26 cellular contexts compared by ENCODE assay signal in the genomic region with DNA sequence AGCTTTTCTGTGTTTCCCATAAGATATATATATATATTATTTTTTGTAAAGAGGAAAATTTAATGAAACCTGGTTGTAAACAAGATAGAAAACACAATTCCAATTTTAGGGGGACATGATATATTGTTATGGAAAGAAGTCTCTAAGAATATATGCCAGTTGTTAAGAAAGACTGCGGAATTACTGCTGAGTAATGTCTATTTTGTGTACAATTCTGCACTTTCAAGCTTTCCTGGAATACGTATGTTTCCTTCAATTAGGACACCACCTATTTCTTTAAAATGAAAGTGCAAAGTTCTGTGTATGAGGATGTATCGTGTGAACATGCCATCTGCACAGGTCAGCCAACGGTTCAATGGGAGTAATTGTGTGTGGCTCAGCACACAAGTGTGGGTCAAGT.
DNase-seq lines count a peak whose midpoint lies in the region; ATAC-seq, FAIRE-seq and TF ChIP-seq lines count a peak whose summit lies in the region.
"Had no signal": no experiment of that assay in that cellular context is flagged by ENCODE, and none has a peak within 500 bp of the region (broad histone marks: within the 10 kb centered on the region; RNA-seq: fewer than 3 reads in every experiment).

No MANE protein-coding gene starts in this region.

- H3K14ac ChIP-seq in trophoblast cell (ENCODE audit: low read length) = no peak overlapping the region

- 19% methylated on average over 4 of the region's 4 CpGs for WGBS in HepG2 (ENCODE audit: low lambda C conversion rate)
- WGBS in right lobe of liver (ENCODE audit: insufficient coverage, low coverage, low lambda C conversion rate, missing lambda C conversion rate) = 71% methylated on average over 4 of the region's 4 CpGs
- WGBS in K562 (ENCODE audit: insufficient coverage, low coverage, missing lambda C conversion rate) = 0% methylated on average over 4 of the region's 4 CpGs
- WGBS in trophoblast cell (ENCODE audit: extremely low coverage, insufficient coverage, insufficient read length) = no CpG with 5 or more reads among the region's 4 CpGs

- no peak overlapping the region for H3K4me2 ChIP-seq in HepG2 (ENCODE audit: low read depth, low read length)
- H3K4me2 ChIP-seq in K562 (ENCODE audit: insufficient read depth, low read length) = no peak overlapping the region
- no peak overlapping the region for H3K4me2 ChIP-seq in trophoblast cell (ENCODE audit: low read length)
- H3K4me2 ChIP-seq: BLaER1 had no signal

- H3K4me1 ChIP-seq in HepG2 (ENCODE audit: insufficient read depth, low read length) (no peaks in the 10 kb centered on the region), right lobe of liver (no peaks in the 10 kb centered on the region), K562 (replicated peaks in 1 of 2; ENCODE audit: control insufficient read depth in 2 of 2, insufficient read depth in 2 of 2, low read length in 2 of 2) (no peaks in the 10 kb centered on the region), trophoblast cell (ENCODE audit: control insufficient read depth in 1 of 2, insufficient read depth in 2 of 2, low read length in 2 of 2) (no peaks in the 10 kb centered on the region)
- H3K4me1 ChIP-seq: BE2C had no signal

- POLR2A ChIA-PET in HepG2 (lab: Yijun Ruan, JAX) = no interaction called here
- POLR2A ChIA-PET in K562 (lab: Yijun Ruan, JAX) = no interaction called here

- intact Hi-C loops in HepG2 (cut with micrococcal nuclease; ENCODE audit: unreplicated experiment) = no loop called here
- intact Hi-C loops in right lobe of liver (cut with DNase I) = no loop called here
- intact Hi-C loops in K562 (cut with micrococcal nuclease) = no loop called here

- no peak for ATAC-seq in HepG2
- ATAC-seq in right lobe of liver = no peak
- no peak for ATAC-seq in K562
- no peak for ATAC-seq in HG03175 (IDR thresholded peaks at IDR 0.05; ENCODE audit: unreplicated experiment)

- H4K12ac ChIP-seq in trophoblast cell (ENCODE audit: low read depth, low read length) = no peak overlapping the region

- H4K20me1 ChIP-seq in HepG2 (ENCODE audit: insufficient read depth, low read length) = no peaks in the 10 kb centered on the region
- H4K20me1 ChIP-seq in K562 (replicated peaks; ENCODE audit: control insufficient read depth, insufficient read depth, low read length) = no peaks in the 10 kb centered on the region
- H4K20me1 ChIP-seq: BLaER1 had no signal

- H2AFZ ChIP-seq in HepG2 (ENCODE audit: low read length) = no peak overlapping the region
- no peak overlapping the region for H2AFZ ChIP-seq in K562 (ENCODE audit: low read depth, low read length)
- no peak overlapping the region for H2AFZ ChIP-seq in trophoblast cell (ENCODE audit: insufficient read depth, low read length, poor library complexity)

- no peaks in the 10 kb centered on the region for H3K79me1 ChIP-seq in trophoblast cell (ENCODE audit: low read length)

- H3K18ac ChIP-seq in trophoblast cell (ENCODE audit: low read length) = no peak overlapping the region

- no peak for TF ChIP-seq POLR2A in HepG2 (IDR thresholded peaks at IDR 0.05; ENCODE audit: insufficient read depth in 1 of 2, low read depth in 2 of 2, low read length in 2 of 2)
- no peak for TF ChIP-seq POLR2A in right lobe of liver (IDR thresholded peaks at IDR 0.05)
- TF ChIP-seq POLR2A in K562 (conservative IDR thresholded peaks at IDR 0.05) = no peak

- CTCF ChIA-PET in HepG2 (lab: Yijun Ruan, JAX; ENCODE audit: low intra/inter-chr PET ratio, low total read pairs) (no interaction called here), K562 (lab: Yijun Ruan, JAX; ENCODE audit: low intra/inter-chr PET ratio) (no interaction called here)

- no peak overlapping the region for H2AK5ac ChIP-seq in trophoblast cell (ENCODE audit: low read length)

- H3K9me1 ChIP-seq in K562 (ENCODE audit: control insufficient read depth, insufficient read depth, low read length) = no peaks in the 10 kb centered on the region

- in situ Hi-C loops in HepG2 (cut with HindIII; ENCODE audit: extremely low pct_ligation_motif_present, low pct_unique_long_range_greater_than_20kb) = no loop called here
- in situ Hi-C loops in K562 (cut with MboI) = no loop called here

- H4K8ac ChIP-seq in trophoblast cell (ENCODE audit: low read depth, low read length) = no peak overlapping the region

- H4K91ac ChIP-seq in trophoblast cell (ENCODE audit: low read depth, low read length) = no peak overlapping the region

- H2BK5ac ChIP-seq in trophoblast cell (ENCODE audit: low read depth, low read length, poor library complexity) = no peak overlapping the region

- FAIRE-seq in HepG2 (lab: Jason Lieb, UNC) = no peak
- no peak for FAIRE-seq in K562 (lab: Jason Lieb, UNC)
- FAIRE-seq: G401.6, GM12891, GM19239 had no signal

- H3K27ac ChIP-seq in HepG2 (ENCODE audit: extremely low read length, insufficient read depth, low read length) (no peak overlapping the region), right lobe of liver (no peak overlapping the region), K562 (ENCODE audit: extremely low read depth, low read depth, low read length) (no peak overlapping the region), trophoblast cell (ENCODE audit: low read depth, low read length) (no peak overlapping the region)
- H3K27ac ChIP-seq: 22Rv1, BLaER1 had no signal

- no peak overlapping the region for H3K23ac ChIP-seq in trophoblast cell (ENCODE audit: low read length)

- H3K27me3 ChIP-seq in HepG2 (ENCODE audit: control insufficient read depth in 1 of 2, insufficient read depth in 2 of 2, low read length in 2 of 2) = peaks cover 6 to 30% of the 10 kb centered on the region in 2 experiments; a peak in 3 of 5 replicates
- no peaks in the 10 kb centered on the region for H3K27me3 ChIP-seq in right lobe of liver
- H3K27me3 ChIP-seq in K562 (ENCODE audit: control insufficient read depth in 2 of 2, insufficient read depth in 2 of 2, low read length in 2 of 2) = peaks cover 0 to 13% of the 10 kb centered on the region in 2 experiments; a peak in 1 of 5 replicates
- no peaks in the 10 kb centered on the region for H3K27me3 ChIP-seq in trophoblast cell (ENCODE audit: insufficient read depth, low read length)
- H3K27me3 ChIP-seq: BE2C, BLaER1 had no signal

- TF ChIP-seq CTCF in HepG2 (CRISPR knock-in tag; IDR thresholded peaks at IDR 0.05) = no peak
- no peak for TF ChIP-seq CTCF in right lobe of liver (IDR thresholded peaks at IDR 0.05)
- TF ChIP-seq CTCF in K562 (IDR thresholded peaks at IDR 0.05 in 2 of 3, conservative IDR thresholded peaks at IDR 0.05 in 1 of 3; ENCODE audit: insufficient read depth in 2 of 3, low read depth in 1 of 3, low read length in 3 of 3) = no peak

- H2BK12ac ChIP-seq in trophoblast cell (ENCODE audit: low read length) = no peak overlapping the region

- H3K79me2 ChIP-seq in HepG2 (ENCODE audit: insufficient read depth, low read length) (no peaks in the 10 kb centered on the region), K562 (ENCODE audit: control insufficient read depth, insufficient read depth, low read length) (no peaks in the 10 kb centered on the region), trophoblast cell (ENCODE audit: control insufficient read depth, insufficient read depth, low read length, poor library complexity) (no peaks in the 10 kb centered on the region)

- no peak overlapping the region for H2BK120ac ChIP-seq in trophoblast cell (ENCODE audit: insufficient read depth, low read length, poor library complexity)

- H3K4me3 ChIP-seq in HepG2 (replicated peaks in 1 of 3; ENCODE audit: insufficient read depth in 1 of 3, low read depth in 2 of 3, low read length in 3 of 3) = no peak overlapping the region
- H3K4me3 ChIP-seq in right lobe of liver = no peak overlapping the region
- H3K4me3 ChIP-seq in K562 = no peak overlapping the region
- no peak overlapping the region for H3K4me3 ChIP-seq in trophoblast cell (ENCODE audit: low read depth, low read length)
- H3K4me3 ChIP-seq: BLaER1 had no signal

- TF ChIP-seq EP300 in HepG2 (IDR thresholded peaks at IDR 0.05; ENCODE audit: low read depth in 2 of 2, low read length in 2 of 2) (no peak), HepG2 (CRISPR knock-in tag; IDR thresholded peaks at IDR 0.05; ENCODE audit: borderline replicate concordance) (no peak), K562 (IDR thresholded peaks at IDR 0.05; ENCODE audit: low read length) (no peak)

- DNase-seq in HepG2 (ENCODE audit: low spot score) (no peak), right lobe of liver (no peak), NCI-H69 (lab: John Stamatoyannopoulos, UW) (peak; percentile 16), K562 (ENCODE audit: extremely low read depth in 1 of 4, low spot score in 3 of 4) (no peak), trophoblast cell (no peak)
- DNase-seq in activated CD8-positive, alpha-beta memory T cell treated with anti-CD3 and anti-CD28 coated beads for 24 hours = no peak
- DNase-seq: ACHN; BE2C; C1 segment of cervical spinal cord; CD4-positive, alpha-beta memory T cell; CD4-positive, CD25-positive, alpha-beta regulatory T cell; CD8-positive, alpha-beta memory T cell; COR-L47; DMS 273 treated with DMSO at 0.1 percent for 48 hours; DMS153; DMS53; DMS79; DND-41; EL; GF-D8 had no signal

- BruUV-seq in HepG2 (replicated peaks; lab: Mats Ljungman, UMichigan) (no TSS peak), K562 (replicated peaks; lab: Mats Ljungman, UMichigan) (no TSS peak)

- H3K9me3 ChIP-seq in HepG2 (ENCODE audit: low read length) (no peaks in the 10 kb centered on the region), right lobe of liver (no peaks in the 10 kb centered on the region), K562 (replicated peaks; ENCODE audit: control insufficient read depth, insufficient read depth, low read depth, low read length) (no peaks in the 10 kb centered on the region), trophoblast cell (ENCODE audit: insufficient read depth, low read depth, low read length) (no peaks in the 10 kb centered on the region)
- H3K9me3 ChIP-seq: BE2C, BLaER1 had no signal

- TF ChIP-seq RAD21 in HepG2 (CRISPR knock-in tag; IDR thresholded peaks at IDR 0.05) (no peak), K562 (CRISPR knock-in tag; conservative IDR thresholded peaks at IDR 0.05 in 1 of 2, IDR thresholded peaks at IDR 0.05 in 1 of 2) (no peak)

- H3K9ac ChIP-seq in HepG2 (ENCODE audit: insufficient read depth, low read depth, low read length) (no peak overlapping the region), K562 (ENCODE audit: insufficient read depth in 1 of 2, low read depth in 2 of 2, low read length in 2 of 2) (no peak overlapping the region), trophoblast cell (ENCODE audit: low read length) (no peak overlapping the region)
- H3K9ac ChIP-seq: BLaER1 had no signal

- no peaks in the 10 kb centered on the region for H3K36me3 ChIP-seq in HepG2 (replicated peaks in 1 of 2; ENCODE audit: control insufficient read depth in 1 of 2, insufficient read depth in 2 of 2, low read length in 2 of 2)
- H3K36me3 ChIP-seq in right lobe of liver = no peaks in the 10 kb centered on the region
- no peaks in the 10 kb centered on the region for H3K36me3 ChIP-seq in K562 (ENCODE audit: control insufficient read depth, insufficient read depth, low read length)
- H3K36me3 ChIP-seq in trophoblast cell (ENCODE audit: control insufficient read depth in 1 of 2, insufficient read depth in 2 of 2, low read length in 2 of 2) = no peaks in the 10 kb centered on the region
- H3K36me3 ChIP-seq: BE2C, BLaER1 had no signal

- H3K4ac ChIP-seq in trophoblast cell (ENCODE audit: low read depth, low read length) = no peak overlapping the region
